37 cellular contexts compared by ENCODE assay signal in the genomic region with DNA sequence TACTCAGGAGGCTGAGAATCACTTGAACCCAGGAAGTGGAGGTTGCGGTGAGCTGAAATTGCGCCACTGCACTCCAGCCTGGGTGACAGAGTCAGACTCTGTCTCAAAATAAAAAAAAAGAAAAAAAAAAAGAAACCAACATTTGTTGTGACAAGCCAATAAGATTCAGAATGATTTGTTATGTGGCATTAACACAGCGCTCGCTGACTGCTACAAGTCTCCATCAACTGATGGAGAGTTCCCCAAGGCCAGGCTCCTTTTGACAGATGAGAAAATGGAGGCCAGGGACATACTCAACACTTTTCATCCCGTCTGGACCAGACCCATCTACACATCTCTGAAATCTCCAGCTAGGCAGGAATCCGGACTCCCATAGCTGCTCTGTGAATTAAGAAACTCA.
"Had no signal": no experiment of that assay in that cellular context is flagged by ENCODE, and none has a peak within 500 bp of the region (broad histone marks: within the 10 kb centered on the region; RNA-seq: fewer than 3 reads in every experiment).

No MANE protein-coding gene starts in this region.

- H3K9me3 Mint-ChIP-seq: activated naive CD4-positive, alpha-beta T cell treated with anti-CD3 and anti-CD28 coated beads, Interleukin-2, amount 50 U/mL, for 24 hours had no signal

- H3K36me3 Mint-ChIP-seq: activated naive CD4-positive, alpha-beta T cell treated with anti-CD3 and anti-CD28 coated beads, Interleukin-2, amount 10 ng/mL, durations not matched to agents 7 days and 5 days; activated naive CD8-positive, alpha-beta T cell treated with anti-CD3 and anti-CD28 coated beads, Interleukin-2, amount 10 ng/mL, durations not matched to agents 7 days and 5 days; brain had no signal

- H3K27ac Mint-ChIP-seq: activated naive CD4-positive, alpha-beta T cell treated with anti-CD3 and anti-CD28 coated beads for 36 hours; activated naive CD4-positive, alpha-beta T cell treated with anti-CD3 and anti-CD28 coated beads, Interleukin-2, amount 50 U/mL, for 72 hours; activated naive CD8-positive, alpha-beta T cell; activated naive CD8-positive, alpha-beta T cell treated with anti-CD3 and anti-CD28 coated beads for 36 hours; activated naive CD8-positive, alpha-beta T cell treated with anti-CD3 and anti-CD28 coated beads, Interleukin-2, amount 10 ng/mL, durations not matched to agents 7 days and 5 days; activated naive CD8-positive, alpha-beta T cell treated with anti-CD3 and anti-CD28 coated beads, Interleukin-2, amount 50 U/mL, for 24 hours; activated T-cell treated with anti-CD3 and anti-CD28 coated beads, Interleukin-2, amount 50 U/mL, for 24 hours; activated T-cell treated with anti-CD3 and anti-CD28 coated beads, Interleukin-2, amount 50 U/mL, for 72 hours; activated T-helper 1 cell treated with anti-CD3 and anti-CD28 coated beads, Interleukin-12 subunit alpha, Interleukin-12 subunit beta, Interleukin-2, Interleukin-4 antibody, amounts not matched to agents 30 ng/mL and 10 ng/mL and 1 ng/mL, durations not matched to agents 14 hours and 24 hours and 36 hours; activated T-helper 17 cell treated with anti-CD3 and anti-CD28 coated beads, Interleukin-2, amount 50 U/mL, for 72 hours; activated T-helper 2 cell treated with anti-CD3 and anti-CD28 coated beads, Interferon-gamma antibody, Interleukin-2, Interleukin-4, amounts not matched to agents 10 μg/mL and 5 μg/mL and 100 μg/mL, durations not matched to agents 14 hours and 24 hours and 36 hours had no signal

- FAIRE-seq: astrocyte had no signal

- H3K9me3 ChIP-seq: adrenal gland, ascending aorta, body of pancreas had no signal

- ATAC-seq: activated naive CD4-positive, alpha-beta T cell treated with anti-CD3 and anti-CD28 coated beads, Interleukin-2, amount 50 U/mL, for 72 hours; activated naive CD8-positive, alpha-beta T cell treated with anti-CD3 and anti-CD28 coated beads, Interleukin-2, amount 50 U/mL, for 24 hours; activated T-cell treated with anti-CD3 and anti-CD28 coated beads, Interleukin-2, amount 50 U/mL, for 4 hours; activated T-cell treated with anti-CD3 and anti-CD28 coated beads, Interleukin-2, amount 50 U/mL, for 72 hours; activated T-helper 17 cell treated with anti-CD3 and anti-CD28 coated beads, Interleukin-2, amount 50 U/mL, for 72 hours; body of pancreas had no signal

- H3K4me3 Mint-ChIP-seq: activated naive CD4-positive, alpha-beta T cell treated with anti-CD3 and anti-CD28 coated beads for 36 hours; activated naive CD4-positive, alpha-beta T cell treated with anti-CD3 and anti-CD28 coated beads, Interleukin-2, amount 10 ng/mL, durations not matched to agents 7 days and 5 days; activated naive CD4-positive, alpha-beta T cell treated with anti-CD3 and anti-CD28 coated beads, Interleukin-2, amount 50 U/mL, for 24 hours; activated naive CD8-positive, alpha-beta T cell; activated naive CD8-positive, alpha-beta T cell treated with anti-CD3 and anti-CD28 coated beads for 36 hours; activated naive CD8-positive, alpha-beta T cell treated with anti-CD3 and anti-CD28 coated beads, Interleukin-2, amount 10 ng/mL, durations not matched to agents 7 days and 5 days; activated naive CD8-positive, alpha-beta T cell treated with anti-CD3 and anti-CD28 coated beads, Interleukin-2, amount 50 U/mL, for 24 hours; activated T-cell treated with anti-CD3 and anti-CD28 coated beads, Interleukin-2, amount 50 U/mL, for 24 hours; activated T-cell treated with anti-CD3 and anti-CD28 coated beads, Interleukin-2, amount 50 U/mL, for 4 hours; activated T-cell treated with anti-CD3 and anti-CD28 coated beads, Interleukin-2, amount 50 U/mL, for 72 hours; activated T-helper 1 cell treated with anti-CD3 and anti-CD28 coated beads, Interleukin-12 subunit alpha, Interleukin-12 subunit beta, Interleukin-2, Interleukin-4 antibody, amounts not matched to agents 30 ng/mL and 10 ng/mL and 1 ng/mL, durations not matched to agents 14 hours and 24 hours and 36 hours; activated T-helper 17 cell treated with anti-CD3 and anti-CD28 coated beads, Interleukin-2, amount 50 U/mL, for 72 hours; central memory CD8-positive, alpha-beta T cell had no signal

- H3K27ac ChIP-seq: adrenal gland, ascending aorta, body of pancreas, brain microvascular endothelial cell, breast epithelium, cardiac muscle cell had no signal

- H3K36me3 ChIP-seq: adrenal gland, ascending aorta, brain microvascular endothelial cell, breast epithelium, cardiac muscle cell had no signal

- DNase-seq: activated effector memory CD4-positive, alpha-beta T cell treated with anti-CD3 and anti-CD28 coated beads, Interleukin-2, amount 50 U/mL, for 16 hours; activated effector memory CD4-positive, alpha-beta T cell treated with Interleukin-2 at 50 U/mL for 16 hours; activated gamma-delta T cell; activated gamma-delta T cell treated with Interleukin-2 at 50 U/mL for 16 hours; activated naive CD4-positive, alpha-beta T cell; activated naive CD4-positive, alpha-beta T cell treated with anti-CD3 and anti-CD28 coated beads for 36 hours; activated naive CD4-positive, alpha-beta T cell treated with anti-CD3 and anti-CD28 coated beads, Interleukin-2, amount 10 ng/mL, durations not matched to agents 7 days and 5 days; activated naive CD4-positive, alpha-beta T cell treated with anti-CD3 and anti-CD28 coated beads, Interleukin-2, amount 50 U/mL, for 16 hours; activated naive CD4-positive, alpha-beta T cell treated with Interleukin-2 at 50 U/mL for 16 hours; activated naive CD8-positive, alpha-beta T cell treated with anti-CD3 and anti-CD28 coated beads for 36 hours; activated naive CD8-positive, alpha-beta T cell treated with anti-CD3 and anti-CD28 coated beads, Interleukin-2, amount 10 ng/mL, durations not matched to agents 7 days and 5 days; activated naive CD8-positive, alpha-beta T cell treated with anti-CD3 and anti-CD28 coated beads, Interleukin-2, amount 50 U/mL, for 24 hours; activated T-cell treated with anti-CD3 and anti-CD28 coated beads, Interleukin-2, amount 50 U/mL, for 24 hours; activated T-cell treated with anti-CD3 and anti-CD28 coated beads, Interleukin-2, amount 50 U/mL, for 4 hours; activated T-cell treated with anti-CD3 and anti-CD28 coated beads, Interleukin-2, amount 50 U/mL, for 48 hours; activated T-cell treated with anti-CD3 and anti-CD28 coated beads, Interleukin-2, amount 50 U/mL, for 72 hours; adrenal gland; amniotic stem cell; amygdala; anterior cingulate cortex; body of pancreas; brain microvascular endothelial cell; caudate nucleus; central memory CD4-positive, alpha-beta T cell; cerebellar nuclear complex had no signal

- H3K4me3 ChIP-seq: adrenal gland, ascending aorta, body of pancreas, breast epithelium, cardiac muscle cell had no signal

- H3K4me1 ChIP-seq: adrenal gland, ascending aorta, body of pancreas, breast epithelium had no signal

- H3K4me1 Mint-ChIP-seq: activated naive CD4-positive, alpha-beta T cell treated with anti-CD3 and anti-CD28 coated beads, Interleukin-2, amount 10 ng/mL, durations not matched to agents 7 days and 5 days; activated naive CD4-positive, alpha-beta T cell treated with anti-CD3 and anti-CD28 coated beads, Interleukin-2, amount 50 U/mL, for 24 hours; activated naive CD8-positive, alpha-beta T cell treated with anti-CD3 and anti-CD28 coated beads for 36 hours; activated naive CD8-positive, alpha-beta T cell treated with anti-CD3 and anti-CD28 coated beads, Interleukin-2, amount 10 ng/mL, durations not matched to agents 7 days and 5 days; activated naive CD8-positive, alpha-beta T cell treated with anti-CD3 and anti-CD28 coated beads, Interleukin-2, amount 50 U/mL, for 24 hours; activated T-helper 17 cell treated with anti-CD3 and anti-CD28 coated beads, Interleukin-2, amount 50 U/mL, for 72 hours; central memory CD8-positive, alpha-beta T cell had no signal
